8 cellular contexts compared by ENCODE assay signal in the genomic region with DNA sequence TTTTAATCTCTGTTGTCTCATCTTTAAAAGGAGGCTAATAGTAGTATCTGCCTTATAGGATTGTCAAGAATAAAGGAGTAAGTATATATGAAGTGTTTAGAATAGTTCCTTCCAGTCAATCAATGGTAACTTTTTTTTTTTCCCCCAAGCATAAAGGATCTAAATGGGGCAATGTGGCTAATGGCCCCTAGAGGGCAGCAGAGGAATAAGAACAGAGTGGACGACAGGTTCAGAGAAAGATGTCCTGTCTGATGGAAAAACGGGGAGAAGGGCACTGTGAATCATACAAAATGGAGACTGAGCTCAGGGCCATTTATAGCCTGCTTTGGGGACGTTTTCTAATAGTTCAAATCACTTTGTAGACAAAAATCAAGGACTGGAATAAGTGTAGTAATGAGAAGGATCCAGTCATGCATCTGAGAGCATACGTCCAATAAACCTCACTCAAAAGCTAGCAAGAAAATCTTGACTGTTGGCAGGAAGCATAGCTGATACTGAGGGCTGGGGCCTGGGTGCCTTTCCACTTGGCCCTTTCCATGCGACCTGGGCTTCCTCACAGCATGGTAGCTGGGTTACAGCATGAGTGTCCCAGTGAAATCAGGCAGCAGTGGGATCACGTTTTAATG. TPM values are rescaled to one million over a fixed set of nuclear protein-coding genes. Genes with fewer than 3 reads are reported as not detected.
A peak's percentile ranks its signal among the peaks of the same experiment; 100 is the strongest.
DNase-seq lines count a peak whose midpoint lies in the region; ATAC-seq and TF ChIP-seq lines count a peak whose summit lies in the region.

No MANE protein-coding gene starts in this region.

- H3K27ac Mint-ChIP-seq in GM23338 (no peak overlapping the region), progenitor cell of endocrine pancreas (no peak overlapping the region)

- no peak overlapping the region for H3K27ac ChIP-seq in GM23338 (ENCODE audit: low read depth)
- no peak overlapping the region for H3K27ac ChIP-seq in vagina

- no peaks in the 10 kb centered on the region for H3K79me2 ChIP-seq in GM23338 (replicated peaks; ENCODE audit: insufficient read depth)

- H3K4me1 ChIP-seq in GM23338 (ENCODE audit: insufficient read depth) (no peaks in the 10 kb centered on the region), vagina (no peaks in the 10 kb centered on the region)

- H3K36me3 ChIP-seq in GM23338 (ENCODE audit: insufficient read depth) (no peaks in the 10 kb centered on the region), vagina (no peaks in the 10 kb centered on the region)

- no peaks in the 10 kb centered on the region for H4K20me1 ChIP-seq in GM23338 (replicated peaks; ENCODE audit: insufficient read depth)

- no peaks in the 10 kb centered on the region for H3K27me3 Mint-ChIP-seq in GM23338 (ENCODE audit: insufficient read depth, low read depth, poor library complexity)
- no peaks in the 10 kb centered on the region for H3K27me3 Mint-ChIP-seq in progenitor cell of endocrine pancreas

- H3K9me3 Mint-ChIP-seq in GM23338 (no peaks in the 10 kb centered on the region), progenitor cell of endocrine pancreas (ENCODE audit: low read depth) (no peaks in the 10 kb centered on the region)

- no peaks in the 10 kb centered on the region for H3K9me3 ChIP-seq in vagina

- H3K4me3 Mint-ChIP-seq in GM23338 (no peak overlapping the region), progenitor cell of endocrine pancreas (ENCODE audit: low read depth) (no peak overlapping the region)

- H3K27me3 ChIP-seq in GM23338 (ENCODE audit: insufficient read depth) = no peaks in the 10 kb centered on the region
- no peaks in the 10 kb centered on the region for H3K27me3 ChIP-seq in vagina

- ATAC-seq in GM23338 (peak; percentile 90), SK-N-SH treated with all-trans-retinoic acid at 6 μM for 48 hours (peak; percentile 98)

- TF ChIP-seq POLR2A in NB4 (IDR thresholded peaks at IDR 0.05; ENCODE audit: extremely low read depth, insufficient read length) (no peak), vagina (IDR thresholded peaks at IDR 0.05) (no peak)

- peaks cover 3% of the 10 kb centered on the region; the same call in 1 of the 2 replicates for H3K9me2 ChIP-seq in GM23338 (ENCODE audit: insufficient read depth)

- intact Hi-C loops in vagina (cut with DNase I) = no loop called here

- H3K4me2 ChIP-seq in GM23338 = no peak overlapping the region

- H3K36me3 Mint-ChIP-seq in GM23338 (ENCODE audit: low read depth) (no peaks in the 10 kb centered on the region; the same call in 2 of the 3 replicates), progenitor cell of endocrine pancreas (ENCODE audit: insufficient read depth) (no peaks in the 10 kb centered on the region)

- peak; percentile 66 for DNase-seq in D341Med (ENCODE audit: low spot score)
- DNase-seq in GM23338 (ENCODE audit: low spot score) = peak; percentile 88
- DNase-seq in NB4 (ENCODE audit: low read depth) = peak; percentile 78
- peak; percentile 64 for DNase-seq in activated naive CD4-positive, alpha-beta T cell treated with anti-CD3 and anti-CD28 coated beads, Interleukin-2, amount 50 U/mL, for 16 hours
- peak; percentile 74 for DNase-seq in glomerular visceral epithelial cell (ENCODE audit: extremely low spot score)
- peak; percentile 45 for DNase-seq in progenitor cell of endocrine pancreas (ENCODE audit: low spot score, unreplicated experiment)
- no peak for DNase-seq in vagina (ENCODE audit: extremely low spot score in 2 of 2)

- TF ChIP-seq CTCF in GM23338 (conservative IDR thresholded peaks at IDR 0.05; ENCODE audit: low read depth in 2 of 2) (peak; percentile 91 to 92), NB4 (IDR thresholded peaks at IDR 0.05; ENCODE audit: low read depth, low read length) (peak; percentile 91), progenitor cell of endocrine pancreas (IDR thresholded peaks at IDR 0.05; ENCODE audit: unreplicated experiment) (peak; percentile 89), vagina (IDR thresholded peaks at IDR 0.05) (peak in 2 of 3 experiments; percentile 59 to 63)

- peak overlapping the region; percentile 34; the same call in 1 of the 2 replicates for H2AFZ ChIP-seq in GM23338

- H3K4me3 ChIP-seq in GM23338 (no peak overlapping the region), NB4 (ENCODE audit: low read depth, low read length) (no peak overlapping the region), vagina (no peak overlapping the region)

- no peaks in the 10 kb centered on the region for H3F3A ChIP-seq in GM23338 (replicated peaks; ENCODE audit: low read depth)

- H3K4me1 Mint-ChIP-seq in GM23338 (no peaks in the 10 kb centered on the region; the same call in 2 of the 3 replicates), progenitor cell of endocrine pancreas (ENCODE audit: low read depth) (peaks cover 11% of the 10 kb centered on the region)

TF ChIP-seq in GM23338, 12 proteins besides CTCF, POLR2A, EP300 and RAD21 (continues in another document):
- TF ChIP-seq POLR2AphosphoS5 (IDR thresholded peaks at IDR 0.05; ENCODE audit: low read depth) (no peak), ZNF114 (CRISPR knock-in tag; IDR thresholded peaks at IDR 0.05) (no peak), CREB1 (CRISPR knock-in tag; IDR thresholded peaks at IDR 0.05; ENCODE audit: low read depth) (no peak), ZNF331 (CRISPR knock-in tag; IDR thresholded peaks at IDR 0.05; ENCODE audit: low read depth) (no peak), NANOG (IDR thresholded peaks at IDR 0.05; ENCODE audit: borderline replicate concordance) (no peak)
- TF ChIP-seq, protein P1, sequence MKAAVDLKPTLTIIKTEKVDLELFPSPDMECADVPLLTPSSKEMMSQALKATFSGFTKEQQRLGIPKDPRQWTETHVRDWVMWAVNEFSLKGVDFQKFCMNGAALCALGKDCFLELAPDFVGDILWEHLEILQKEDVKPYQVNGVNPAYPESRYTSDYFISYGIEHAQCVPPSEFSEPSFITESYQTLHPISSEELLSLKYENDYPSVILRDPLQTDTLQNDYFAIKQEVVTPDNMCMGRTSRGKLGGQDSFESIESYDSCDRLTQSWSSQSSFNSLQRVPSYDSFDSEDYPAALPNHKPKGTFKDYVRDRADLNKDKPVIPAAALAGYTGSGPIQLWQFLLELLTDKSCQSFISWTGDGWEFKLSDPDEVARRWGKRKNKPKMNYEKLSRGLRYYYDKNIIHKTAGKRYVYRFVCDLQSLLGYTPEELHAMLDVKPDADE (IDR thresholded peaks at IDR 0.05) = no peak

TF ChIP-seq in SK-N-SH treated with all-trans-retinoic acid at 6 μM for 48 hours, 23 proteins besides CTCF, POLR2A, EP300 and RAD21 (continues in another document):
- TF ChIP-seq RARB (CRISPR knock-in tag; IDR thresholded peaks at IDR 0.05) (no peak), CSDC2 (CRISPR knock-in tag; IDR thresholded peaks at IDR 0.05) (no peak), TCF4 (CRISPR knock-in tag; IDR thresholded peaks at IDR 0.05; ENCODE audit: borderline replicate concordance) (no peak), TOX (CRISPR knock-in tag; IDR thresholded peaks at IDR 0.05; ENCODE audit: borderline replicate concordance) (no peak), ZFP30 (CRISPR knock-in tag; IDR thresholded peaks at IDR 0.05) (no peak), OSR1 (CRISPR knock-in tag; IDR thresholded peaks at IDR 0.05) (no peak), ESRRG (CRISPR knock-in tag; IDR thresholded peaks at IDR 0.05) (no peak), ZNF565 (CRISPR knock-in tag; conservative IDR thresholded peaks at IDR 0.05; ENCODE audit: low read depth) (no peak), BACH2 (CRISPR knock-in tag; IDR thresholded peaks at IDR 0.05; ENCODE audit: borderline replicate concordance) (no peak), ISL1 (CRISPR knock-in tag; IDR thresholded peaks at IDR 0.05) (no peak), ZNF8 (CRISPR knock-in tag; IDR thresholded peaks at IDR 0.05) (no peak), ZC3H10 (CRISPR knock-in tag; IDR thresholded peaks at IDR 0.05) (no peak), PPARA (CRISPR knock-in tag; IDR thresholded peaks at IDR 0.05; ENCODE audit: borderline replicate concordance) (no peak), GLIS3 (CRISPR knock-in tag; IDR thresholded peaks at IDR 0.05) (no peak)
- TF ChIP-seq, protein P2, sequence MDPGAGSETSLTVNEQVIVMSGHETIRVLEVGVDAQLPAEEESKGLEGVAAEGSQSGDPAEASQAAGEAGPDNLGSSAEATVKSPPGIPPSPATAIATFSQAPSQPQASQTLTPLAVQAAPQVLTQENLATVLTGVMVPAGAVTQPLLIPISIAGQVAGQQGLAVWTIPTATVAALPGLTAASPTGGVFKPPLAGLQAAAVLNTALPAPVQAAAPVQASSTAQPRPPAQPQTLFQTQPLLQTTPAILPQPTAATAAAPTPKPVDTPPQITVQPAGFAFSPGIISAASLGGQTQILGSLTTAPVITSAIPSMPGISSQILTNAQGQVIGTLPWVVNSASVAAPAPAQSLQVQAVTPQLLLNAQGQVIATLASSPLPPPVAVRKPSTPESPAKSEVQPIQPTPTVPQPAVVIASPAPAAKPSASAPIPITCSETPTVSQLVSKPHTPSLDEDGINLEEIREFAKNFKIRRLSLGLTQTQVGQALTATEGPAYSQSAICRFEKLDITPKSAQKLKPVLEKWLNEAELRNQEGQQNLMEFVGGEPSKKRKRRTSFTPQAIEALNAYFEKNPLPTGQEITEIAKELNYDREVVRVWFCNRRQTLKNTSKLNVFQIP (CRISPR knock-in tag; IDR thresholded peaks at IDR 0.05; ENCODE audit: borderline replicate concordance, low read depth) = no peak

RNA-seq across cellular contexts. Expression of a gene that starts 51.3 kb away (rescaled TPM):
- not detected in 2 replicates for total RNA-seq in GM23338 (2014; rRNA removed; shearing (Covaris generic))
- not detected in 2 replicates for polyA plus RNA-seq in GM23338 (2016; fragmentation: Nextera tagmentation; extraction: Ambion mirVana)
- not detected in 2 replicates for total RNA-seq in progenitor cell of endocrine pancreas
- total RNA-seq in vagina = not detected

Comparison
In these comparisons a context has a peak if more than half of its experiments do, and no peak if none do; other contexts are left out.
1. DNase-seq: peak in D341Med (single experiment), GM23338 (single experiment), NB4 (single experiment), activated naive CD4-positive, alpha-beta T cell treated with anti-CD3 and anti-CD28 coated beads, Interleukin-2, amount 50 U/mL, for 16 hours (single experiment), glomerular visceral epithelial cell (single experiment) and progenitor cell of endocrine pancreas (single experiment); none in vagina (0 of 2).
2. Peak in every context shown above with its lines, with median percentiles within 50 percentile points of each other: CTCF ChIP-seq.